1 cellular context compared by ENCODE assay signal in genomic region chr17:18115517-18115916, GRCh38.
TF ChIP-seq lines count a peak whose summit lies in the region.

No MANE protein-coding gene starts in this region.

TF ChIP-seq in HepG2, 621 proteins besides CTCF, POLR2A, EP300 and RAD21 (continued from another document and continues in another):
- TF ChIP-seq, protein P1, sequence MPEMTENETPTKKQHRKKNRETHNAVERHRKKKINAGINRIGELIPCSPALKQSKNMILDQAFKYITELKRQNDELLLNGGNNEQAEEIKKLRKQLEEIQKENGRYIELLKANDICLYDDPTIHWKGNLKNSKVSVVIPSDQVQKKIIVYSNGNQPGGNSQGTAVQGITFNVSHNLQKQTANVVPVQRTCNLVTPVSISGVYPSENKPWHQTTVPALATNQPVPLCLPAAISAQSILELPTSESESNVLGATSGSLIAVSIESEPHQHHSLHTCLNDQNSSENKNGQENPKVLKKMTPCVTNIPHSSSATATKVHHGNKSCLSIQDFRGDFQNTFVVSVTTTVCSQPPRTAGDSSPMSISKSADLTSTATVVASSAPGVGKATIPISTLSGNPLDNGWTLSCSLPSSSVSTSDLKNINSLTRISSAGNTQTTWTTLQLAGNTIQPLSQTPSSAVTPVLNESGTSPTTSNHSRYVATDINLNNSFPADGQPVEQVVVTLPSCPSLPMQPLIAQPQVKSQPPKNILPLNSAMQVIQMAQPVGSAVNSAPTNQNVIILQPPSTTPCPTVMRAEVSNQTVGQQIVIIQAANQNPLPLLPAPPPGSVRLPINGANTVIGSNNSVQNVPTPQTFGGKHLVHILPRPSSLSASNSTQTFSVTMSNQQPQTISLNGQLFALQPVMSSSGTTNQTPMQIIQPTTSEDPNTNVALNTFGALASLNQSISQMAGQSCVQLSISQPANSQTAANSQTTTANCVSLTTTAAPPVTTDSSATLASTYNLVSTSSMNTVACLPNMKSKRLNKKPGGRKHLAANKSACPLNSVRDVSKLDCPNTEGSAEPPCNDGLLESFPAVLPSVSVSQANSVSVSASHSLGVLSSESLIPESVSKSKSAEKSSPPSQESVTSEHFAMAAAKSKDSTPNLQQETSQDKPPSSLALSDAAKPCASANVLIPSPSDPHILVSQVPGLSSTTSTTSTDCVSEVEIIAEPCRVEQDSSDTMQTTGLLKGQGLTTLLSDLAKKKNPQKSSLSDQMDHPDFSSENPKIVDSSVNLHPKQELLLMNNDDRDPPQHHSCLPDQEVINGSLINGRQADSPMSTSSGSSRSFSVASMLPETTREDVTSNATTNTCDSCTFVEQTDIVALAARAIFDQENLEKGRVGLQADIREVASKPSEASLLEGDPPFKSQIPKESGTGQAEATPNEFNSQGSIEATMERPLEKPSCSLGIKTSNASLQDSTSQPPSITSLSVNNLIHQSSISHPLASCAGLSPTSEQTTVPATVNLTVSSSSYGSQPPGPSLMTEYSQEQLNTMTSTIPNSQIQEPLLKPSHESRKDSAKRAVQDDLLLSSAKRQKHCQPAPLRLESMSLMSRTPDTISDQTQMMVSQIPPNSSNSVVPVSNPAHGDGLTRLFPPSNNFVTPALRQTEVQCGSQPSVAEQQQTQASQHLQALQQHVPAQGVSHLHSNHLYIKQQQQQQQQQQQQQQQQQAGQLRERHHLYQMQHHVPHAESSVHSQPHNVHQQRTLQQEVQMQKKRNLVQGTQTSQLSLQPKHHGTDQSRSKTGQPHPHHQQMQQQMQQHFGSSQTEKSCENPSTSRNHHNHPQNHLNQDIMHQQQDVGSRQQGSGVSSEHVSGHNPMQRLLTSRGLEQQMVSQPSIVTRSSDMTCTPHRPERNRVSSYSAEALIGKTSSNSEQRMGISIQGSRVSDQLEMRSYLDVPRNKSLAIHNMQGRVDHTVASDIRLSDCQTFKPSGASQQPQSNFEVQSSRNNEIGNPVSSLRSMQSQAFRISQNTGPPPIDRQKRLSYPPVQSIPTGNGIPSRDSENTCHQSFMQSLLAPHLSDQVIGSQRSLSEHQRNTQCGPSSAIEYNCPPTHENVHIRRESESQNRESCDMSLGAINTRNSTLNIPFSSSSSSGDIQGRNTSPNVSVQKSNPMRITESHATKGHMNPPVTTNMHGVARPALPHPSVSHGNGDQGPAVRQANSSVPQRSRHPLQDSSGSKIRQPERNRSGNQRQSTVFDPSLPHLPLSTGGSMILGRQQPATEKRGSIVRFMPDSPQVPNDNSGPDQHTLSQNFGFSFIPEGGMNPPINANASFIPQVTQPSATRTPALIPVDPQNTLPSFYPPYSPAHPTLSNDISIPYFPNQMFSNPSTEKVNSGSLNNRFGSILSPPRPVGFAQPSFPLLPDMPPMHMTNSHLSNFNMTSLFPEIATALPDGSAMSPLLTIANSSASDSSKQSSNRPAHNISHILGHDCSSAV (CRISPR knock-in tag; IDR thresholded peaks at IDR 0.05; ENCODE audit: borderline replicate concordance) = no peak
- TF ChIP-seq CBX5 (CRISPR knock-in tag; IDR thresholded peaks at IDR 0.05; ENCODE audit: borderline replicate concordance) (no peak), ZSCAN21 (CRISPR knock-in tag; IDR thresholded peaks at IDR 0.05; ENCODE audit: borderline replicate concordance) (0 out of 2 replicates have a peak, but pooled peaks have one; percentile 44), KMT2A (CRISPR knock-in tag; IDR thresholded peaks at IDR 0.05) (no peak), ZNF740 (CRISPR knock-in tag; IDR thresholded peaks at IDR 0.05) (peak; percentile 98), BRD4 (CRISPR knock-in tag; IDR thresholded peaks at IDR 0.05) (peak; percentile 37; the same call in 1 of the 2 replicates), TFDP1 (CRISPR knock-in tag; IDR thresholded peaks at IDR 0.05; ENCODE audit: borderline replicate concordance) (0 out of 2 replicates have a peak, but pooled peaks have one; percentile 18), ATF5 (CRISPR knock-in tag; IDR thresholded peaks at IDR 0.05; ENCODE audit: low read depth) (peak; percentile 50; the same call in 1 of the 2 replicates), ZNF264 (CRISPR knock-in tag; IDR thresholded peaks at IDR 0.05) (no peak), ZNF782 (CRISPR knock-in tag; IDR thresholded peaks at IDR 0.05; ENCODE audit: borderline replicate concordance) (no peak), ZFX (CRISPR knock-in tag; IDR thresholded peaks at IDR 0.05; ENCODE audit: low read depth) (peak; percentile 79), HMGXB3 (CRISPR knock-in tag; IDR thresholded peaks at IDR 0.05; ENCODE audit: borderline replicate concordance) (no peak), NRL (CRISPR knock-in tag; IDR thresholded peaks at IDR 0.05; ENCODE audit: borderline replicate concordance) (no peak), MTA1 (CRISPR knock-in tag; IDR thresholded peaks at IDR 0.05; ENCODE audit: borderline replicate concordance) (peak; percentile 66; the same call in 1 of the 2 replicates), MTF1 (CRISPR knock-in tag; IDR thresholded peaks at IDR 0.05) (no peak), HNF4A (CRISPR knock-in tag; IDR thresholded peaks at IDR 0.05) (peak; percentile 66), RFX3 (CRISPR knock-in tag; IDR thresholded peaks at IDR 0.05) (no peak), ATF7 (IDR thresholded peaks at IDR 0.05) (no peak), ATF7 (CRISPR knock-in tag; IDR thresholded peaks at IDR 0.05) (no peak), ZNF263 (CRISPR knock-in tag; IDR thresholded peaks at IDR 0.05) (peak; percentile 66), ZNF501 (CRISPR knock-in tag; IDR thresholded peaks at IDR 0.05) (no peak), MYNN (CRISPR knock-in tag; IDR thresholded peaks at IDR 0.05; ENCODE audit: low read depth) (no peak), FOXA3 (CRISPR knock-in tag; IDR thresholded peaks at IDR 0.05) (0 out of 2 replicates have a peak, but pooled peaks have one; percentile 10), ATRX (CRISPR knock-in tag; IDR thresholded peaks at IDR 0.05; ENCODE audit: borderline replicate concordance) (no peak), ISX (CRISPR knock-in tag; conservative IDR thresholded peaks at IDR 0.05) (no peak), E2F5 (CRISPR knock-in tag; conservative IDR thresholded peaks at IDR 0.05) (no peak), ZSCAN9 (CRISPR knock-in tag; IDR thresholded peaks at IDR 0.05; ENCODE audit: borderline replicate concordance) (0 out of 2 replicates have a peak, but pooled peaks have one; percentile 14)
- TF ChIP-seq, protein P2, sequence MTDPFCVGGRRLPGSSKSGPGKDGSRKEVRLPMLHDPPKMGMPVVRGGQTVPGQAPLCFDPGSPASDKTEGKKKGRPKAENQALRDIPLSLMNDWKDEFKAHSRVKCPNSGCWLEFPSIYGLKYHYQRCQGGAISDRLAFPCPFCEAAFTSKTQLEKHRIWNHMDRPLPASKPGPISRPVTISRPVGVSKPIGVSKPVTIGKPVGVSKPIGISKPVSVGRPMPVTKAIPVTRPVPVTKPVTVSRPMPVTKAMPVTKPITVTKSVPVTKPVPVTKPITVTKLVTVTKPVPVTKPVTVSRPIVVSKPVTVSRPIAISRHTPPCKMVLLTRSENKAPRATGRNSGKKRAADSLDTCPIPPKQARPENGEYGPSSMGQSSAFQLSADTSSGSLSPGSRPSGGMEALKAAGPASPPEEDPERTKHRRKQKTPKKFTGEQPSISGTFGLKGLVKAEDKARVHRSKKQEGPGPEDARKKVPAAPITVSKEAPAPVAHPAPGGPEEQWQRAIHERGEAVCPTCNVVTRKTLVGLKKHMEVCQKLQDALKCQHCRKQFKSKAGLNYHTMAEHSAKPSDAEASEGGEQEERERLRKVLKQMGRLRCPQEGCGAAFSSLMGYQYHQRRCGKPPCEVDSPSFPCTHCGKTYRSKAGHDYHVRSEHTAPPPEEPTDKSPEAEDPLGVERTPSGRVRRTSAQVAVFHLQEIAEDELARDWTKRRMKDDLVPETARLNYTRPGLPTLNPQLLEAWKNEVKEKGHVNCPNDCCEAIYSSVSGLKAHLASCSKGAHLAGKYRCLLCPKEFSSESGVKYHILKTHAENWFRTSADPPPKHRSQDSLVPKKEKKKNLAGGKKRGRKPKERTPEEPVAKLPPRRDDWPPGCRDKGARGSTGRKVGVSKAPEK (CRISPR knock-in tag; IDR thresholded peaks at IDR 0.05; ENCODE audit: borderline replicate concordance) = peak; percentile 58; the same call in 1 of the 2 replicates
- TF ChIP-seq, protein P3, sequence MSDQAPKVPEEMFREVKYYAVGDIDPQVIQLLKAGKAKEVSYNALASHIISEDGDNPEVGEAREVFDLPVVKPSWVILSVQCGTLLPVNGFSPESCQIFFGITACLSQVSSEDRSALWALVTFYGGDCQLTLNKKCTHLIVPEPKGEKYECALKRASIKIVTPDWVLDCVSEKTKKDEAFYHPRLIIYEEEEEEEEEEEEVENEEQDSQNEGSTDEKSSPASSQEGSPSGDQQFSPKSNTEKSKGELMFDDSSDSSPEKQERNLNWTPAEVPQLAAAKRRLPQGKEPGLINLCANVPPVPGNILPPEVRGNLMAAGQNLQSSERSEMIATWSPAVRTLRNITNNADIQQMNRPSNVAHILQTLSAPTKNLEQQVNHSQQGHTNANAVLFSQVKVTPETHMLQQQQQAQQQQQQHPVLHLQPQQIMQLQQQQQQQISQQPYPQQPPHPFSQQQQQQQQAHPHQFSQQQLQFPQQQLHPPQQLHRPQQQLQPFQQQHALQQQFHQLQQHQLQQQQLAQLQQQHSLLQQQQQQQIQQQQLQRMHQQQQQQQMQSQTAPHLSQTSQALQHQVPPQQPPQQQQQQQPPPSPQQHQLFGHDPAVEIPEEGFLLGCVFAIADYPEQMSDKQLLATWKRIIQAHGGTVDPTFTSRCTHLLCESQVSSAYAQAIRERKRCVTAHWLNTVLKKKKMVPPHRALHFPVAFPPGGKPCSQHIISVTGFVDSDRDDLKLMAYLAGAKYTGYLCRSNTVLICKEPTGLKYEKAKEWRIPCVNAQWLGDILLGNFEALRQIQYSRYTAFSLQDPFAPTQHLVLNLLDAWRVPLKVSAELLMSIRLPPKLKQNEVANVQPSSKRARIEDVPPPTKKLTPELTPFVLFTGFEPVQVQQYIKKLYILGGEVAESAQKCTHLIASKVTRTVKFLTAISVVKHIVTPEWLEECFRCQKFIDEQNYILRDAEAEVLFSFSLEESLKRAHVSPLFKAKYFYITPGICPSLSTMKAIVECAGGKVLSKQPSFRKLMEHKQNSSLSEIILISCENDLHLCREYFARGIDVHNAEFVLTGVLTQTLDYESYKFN (CRISPR knock-in tag; conservative IDR thresholded peaks at IDR 0.05) = 0 out of 2 replicates have a peak, but pooled peaks have one; percentile 34
- TF ChIP-seq, protein P4, sequence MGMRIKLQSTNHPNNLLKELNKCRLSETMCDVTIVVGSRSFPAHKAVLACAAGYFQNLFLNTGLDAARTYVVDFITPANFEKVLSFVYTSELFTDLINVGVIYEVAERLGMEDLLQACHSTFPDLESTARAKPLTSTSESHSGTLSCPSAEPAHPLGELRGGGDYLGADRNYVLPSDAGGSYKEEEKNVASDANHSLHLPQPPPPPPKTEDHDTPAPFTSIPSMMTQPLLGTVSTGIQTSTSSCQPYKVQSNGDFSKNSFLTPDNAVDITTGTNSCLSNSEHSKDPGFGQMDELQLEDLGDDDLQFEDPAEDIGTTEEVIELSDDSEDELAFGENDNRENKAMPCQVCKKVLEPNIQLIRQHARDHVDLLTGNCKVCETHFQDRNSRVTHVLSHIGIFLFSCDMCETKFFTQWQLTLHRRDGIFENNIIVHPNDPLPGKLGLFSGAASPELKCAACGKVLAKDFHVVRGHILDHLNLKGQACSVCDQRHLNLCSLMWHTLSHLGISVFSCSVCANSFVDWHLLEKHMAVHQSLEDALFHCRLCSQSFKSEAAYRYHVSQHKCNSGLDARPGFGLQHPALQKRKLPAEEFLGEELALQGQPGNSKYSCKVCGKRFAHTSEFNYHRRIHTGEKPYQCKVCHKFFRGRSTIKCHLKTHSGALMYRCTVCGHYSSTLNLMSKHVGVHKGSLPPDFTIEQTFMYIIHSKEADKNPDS (CRISPR knock-in tag; IDR thresholded peaks at IDR 0.05) = no peak
